ENCODE assay signal across 2 cellular contexts in the genomic region with DNA sequence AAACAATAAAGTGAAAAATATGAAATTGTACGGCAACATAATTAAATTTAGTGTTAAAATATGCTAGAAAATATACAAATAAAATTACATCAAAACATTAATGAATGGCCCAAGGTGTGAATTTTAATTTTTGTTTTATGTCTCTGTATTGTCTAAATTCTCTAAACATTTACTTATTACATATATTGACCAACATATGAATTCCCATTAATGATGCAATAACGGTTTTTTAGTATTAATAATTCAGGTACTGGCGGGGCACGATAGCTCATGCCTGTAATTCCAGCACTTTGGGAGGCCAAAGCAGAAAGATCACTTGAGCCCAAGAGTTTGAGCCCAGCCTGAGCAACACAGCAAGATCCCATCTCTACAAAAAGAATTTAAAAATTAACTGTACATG.
TF ChIP-seq lines count a peak whose summit lies in the region.

No MANE protein-coding gene starts in this region.

TF ChIP-seq in HepG2, 621 proteins besides CTCF, POLR2A, EP300 and RAD21:
- TF ChIP-seq ZNF737 (CRISPR knock-in tag; IDR thresholded peaks at IDR 0.05; ENCODE audit: borderline replicate concordance) (no peak), CC2D1A (CRISPR knock-in tag; IDR thresholded peaks at IDR 0.05) (no peak), ATF7 (IDR thresholded peaks at IDR 0.05) (peak; percentile 34; the same call in 1 of the 2 replicates), ATF7 (CRISPR knock-in tag; IDR thresholded peaks at IDR 0.05) (no peak), SCMH1 (CRISPR knock-in tag; IDR thresholded peaks at IDR 0.05; ENCODE audit: borderline replicate concordance) (no peak), ZSCAN22 (CRISPR knock-in tag; IDR thresholded peaks at IDR 0.05) (no peak), ZNF18 (CRISPR knock-in tag; IDR thresholded peaks at IDR 0.05; ENCODE audit: insufficient replicate concordance) (no peak)

TF ChIP-seq in GM12878, 131 proteins besides CTCF, POLR2A, EP300 and RAD21:
- TF ChIP-seq FOXK2 (IDR thresholded peaks at IDR 0.05): no peak
- TF ChIP-seq LARP7 (IDR thresholded peaks at IDR 0.05): no peak
- TF ChIP-seq PML (IDR thresholded peaks at IDR 0.05; ENCODE audit: low read length): no peak
- TF ChIP-seq SP1 (IDR thresholded peaks at IDR 0.05; ENCODE audit: low read depth, low read length): no peak
- no peak for TF ChIP-seq NR2F1 (conservative IDR thresholded peaks at IDR 0.05)
- no peak for TF ChIP-seq GABPA (IDR thresholded peaks at IDR 0.05; ENCODE audit: low read depth)
- TF ChIP-seq ZBTB4 (CRISPR knock-in tag; IDR thresholded peaks at IDR 0.05): no peak
- TF ChIP-seq WRNIP1 (IDR thresholded peaks at IDR 0.05; ENCODE audit: borderline replicate concordance, low read depth, low read length): no peak
- no peak for TF ChIP-seq ZNF687 (IDR thresholded peaks at IDR 0.05)
- no peak for TF ChIP-seq POLR2AphosphoS5 (IDR thresholded peaks at IDR 0.05; ENCODE audit: low read length)
- no peak for TF ChIP-seq HCFC1 (IDR thresholded peaks at IDR 0.05; ENCODE audit: low read length)
- TF ChIP-seq SMARCA5 (IDR thresholded peaks at IDR 0.05): no peak
- no peak for TF ChIP-seq SMC3 (IDR thresholded peaks at IDR 0.05; ENCODE audit: borderline replicate concordance, low read length)
- no peak for TF ChIP-seq STAT3 (IDR thresholded peaks at IDR 0.05; ENCODE audit: low read depth, low read length)
- no peak for TF ChIP-seq ZNF622 (IDR thresholded peaks at IDR 0.05)
- no peak for TF ChIP-seq JUNB (IDR thresholded peaks at IDR 0.05)
- TF ChIP-seq ZNF384 (IDR thresholded peaks at IDR 0.05; ENCODE audit: borderline replicate concordance, low read depth, low read length): no peak
- TF ChIP-seq FOS (IDR thresholded peaks at IDR 0.05; ENCODE audit: borderline replicate concordance, extremely low read depth, insufficient read length): no peak
- no peak for TF ChIP-seq CBX5 (IDR thresholded peaks at IDR 0.05; ENCODE audit: low read depth)
